Comparison of ENCODE assay signal across 2 cellular contexts in genomic region chr12:49297695-49298060, GRCh38.
TF ChIP-seq lines count a peak whose summit lies in the region.

No MANE protein-coding gene starts in this region.

TF ChIP-seq in A549, 52 proteins besides CTCF, POLR2A, EP300 and RAD21:
- TF ChIP-seq FOSL2 (IDR thresholded peaks at IDR 0.05) = no peak
- TF ChIP-seq FOSL2 (CRISPR knock-in tag; IDR thresholded peaks at IDR 0.05) = no peak
- no peak for TF ChIP-seq HMGXB4 (CRISPR knock-in tag; IDR thresholded peaks at IDR 0.05; ENCODE audit: borderline replicate concordance)
- no peak for TF ChIP-seq HOXA7 (CRISPR knock-in tag; IDR thresholded peaks at IDR 0.05)
- no peak for TF ChIP-seq E2F6 (IDR thresholded peaks at IDR 0.05; ENCODE audit: borderline replicate concordance, low read depth)
- TF ChIP-seq ESRRA (IDR thresholded peaks at IDR 0.05; ENCODE audit: borderline replicate concordance, low read length) = no peak
- TF ChIP-seq HOXB13 (CRISPR knock-in tag; IDR thresholded peaks at IDR 0.05; ENCODE audit: low read depth) = no peak
- TF ChIP-seq CHD4 (IDR thresholded peaks at IDR 0.05; ENCODE audit: borderline replicate concordance) = no peak
- no peak for TF ChIP-seq HOXB5 (CRISPR knock-in tag; IDR thresholded peaks at IDR 0.05)

TF ChIP-seq in GM23338, 12 proteins besides CTCF, POLR2A, EP300 and RAD21:
- no peak for TF ChIP-seq ZNF114 (CRISPR knock-in tag; IDR thresholded peaks at IDR 0.05)
- peak; percentile 34 for TF ChIP-seq EZH2 (IDR thresholded peaks at IDR 0.05; ENCODE audit: low read depth, unreplicated experiment)
- TF ChIP-seq STAT1 (IDR thresholded peaks at IDR 0.05; ENCODE audit: unreplicated experiment) = no peak
- TF ChIP-seq NANOG (IDR thresholded peaks at IDR 0.05; ENCODE audit: borderline replicate concordance) = no peak
- no peak for TF ChIP-seq ZNF331 (CRISPR knock-in tag; IDR thresholded peaks at IDR 0.05; ENCODE audit: low read depth)
TF ChIP-seq in GM23338: peak in this region for 1.
